ENCODE assay signal across 8 cellular contexts in the genomic region with DNA sequence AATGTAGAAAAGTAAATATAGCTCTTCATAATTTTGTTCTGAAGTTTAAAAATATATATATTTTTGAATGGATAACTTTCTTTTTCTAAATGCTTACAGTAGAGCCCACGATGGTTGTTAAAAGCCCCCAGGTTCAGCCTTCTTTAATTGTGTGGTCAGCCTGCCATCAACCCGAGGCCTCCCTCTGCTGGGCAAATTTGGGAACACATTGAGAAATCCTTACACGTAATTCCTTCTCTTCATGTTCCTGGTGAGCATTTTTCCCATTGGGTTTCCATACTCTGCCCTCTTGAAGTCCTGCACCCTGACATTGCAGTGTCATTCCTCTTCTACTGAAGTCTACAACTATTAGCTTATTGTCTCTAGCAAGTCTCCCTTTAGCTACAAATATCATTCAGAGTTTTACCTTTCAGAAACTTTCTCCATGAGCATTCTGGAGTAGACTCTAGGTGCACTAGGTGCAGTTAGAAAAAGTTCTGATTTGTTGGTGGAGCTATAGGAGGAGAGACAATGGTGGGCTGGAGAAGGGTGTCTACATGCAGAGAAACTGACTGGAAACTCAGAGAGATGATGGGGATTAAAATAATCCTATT. TPM values are rescaled to one million over a fixed set of nuclear protein-coding genes. Genes with fewer than 3 reads are reported as not detected.
DNase-seq lines count a peak whose midpoint lies in the region; ATAC-seq and TF ChIP-seq lines count a peak whose summit lies in the region.

No MANE protein-coding gene starts in this region.

- peak; percentile 81 for TF ChIP-seq CTCF in AG09319 (IDR thresholded peaks at IDR 0.05; ENCODE audit: low read depth, low read length)
- TF ChIP-seq CTCF in GM12875 (IDR thresholded peaks at IDR 0.05; ENCODE audit: borderline replicate concordance, insufficient read depth, low read depth, low read length), result peak; percentile 61; the same call in 1 of the 2 replicates
- TF ChIP-seq CTCF in neural crest cell (conservative IDR thresholded peaks at IDR 0.05), result peak; percentile 83

- no peak for DNase-seq in AG09319 (ENCODE audit: extremely low read depth, low read depth)
- DNase-seq in NCI-H345 treated with DMSO at 0.1 percent for 48 hours (lab: John Stamatoyannopoulos, UW; ENCODE audit: unreplicated experiment), result peak; percentile 19
- DNase-seq in activated CD4-positive, alpha-beta memory T cell treated with anti-CD3 and anti-CD28 coated beads, Interleukin-2, amount 10 ng/mL, durations not matched to agents 7 days and 5 days, result peak; percentile 44
- DNase-seq in fibroblast of gingiva (ENCODE audit: low read depth), result peak; percentile 30
- peak; percentile 66 for DNase-seq in neural crest cell (ENCODE audit: low read depth, low spot score)
- DNase-seq in GDM1 (lab: John Stamatoyannopoulos, UW), result no peak

- no peaks in the 10 kb centered on the region for H3K27me3 Mint-ChIP-seq in activated CD4-positive, alpha-beta memory T cell treated with anti-CD3 and anti-CD28 coated beads, Interleukin-2, amount 10 ng/mL, durations not matched to agents 7 days and 5 days
- no peaks in the 10 kb centered on the region for H3K27me3 Mint-ChIP-seq in neural crest cell (ENCODE audit: low read depth)

- POLR2A ChIA-PET in activated CD4-positive, alpha-beta memory T cell treated with anti-CD3 and anti-CD28 coated beads, Interleukin-2, amount 10 ng/mL, durations not matched to agents 7 days and 5 days (lab: Charles Lee), result interaction anchor here (0.7 to 5.0 kb wide), 6 partner anchors 11 to 23 kb away, joined by 3 to 33 read pairs (median 6); a partner anchor contains a TSS

- CTCF ChIA-PET in activated CD4-positive, alpha-beta memory T cell treated with anti-CD3 and anti-CD28 coated beads, Interleukin-2, amount 10 ng/mL, durations not matched to agents 7 days and 5 days (lab: Charles Lee), result interaction anchor here (0.7 to 7.6 kb wide), 21 partner anchors 8 to 446 kb away, joined by 3 to 114 read pairs (median 4); a partner anchor contains a TSS

- no peak overlapping the region for H3K4me3 ChIP-seq in GM12875 (ENCODE audit: low read depth, low read length)

- H3K9me3 Mint-ChIP-seq in activated CD4-positive, alpha-beta memory T cell treated with anti-CD3 and anti-CD28 coated beads, Interleukin-2, amount 10 ng/mL, durations not matched to agents 7 days and 5 days, result no peaks in the 10 kb centered on the region
- no peaks in the 10 kb centered on the region for H3K9me3 Mint-ChIP-seq in neural crest cell

- no peak overlapping the region for H3K4me3 Mint-ChIP-seq in activated CD4-positive, alpha-beta memory T cell treated with anti-CD3 and anti-CD28 coated beads, Interleukin-2, amount 10 ng/mL, durations not matched to agents 7 days and 5 days
- H3K4me3 Mint-ChIP-seq in neural crest cell, result no peak overlapping the region

- ATAC-seq in HG02571 (IDR thresholded peaks at IDR 0.05; ENCODE audit: unreplicated experiment), result no peak

- no peaks in the 10 kb centered on the region for H3K36me3 Mint-ChIP-seq in activated CD4-positive, alpha-beta memory T cell treated with anti-CD3 and anti-CD28 coated beads, Interleukin-2, amount 10 ng/mL, durations not matched to agents 7 days and 5 days (ENCODE audit: low read depth)
- H3K36me3 Mint-ChIP-seq in neural crest cell (ENCODE audit: low read depth), result no peaks in the 10 kb centered on the region

- H3K4me1 Mint-ChIP-seq in activated CD4-positive, alpha-beta memory T cell treated with anti-CD3 and anti-CD28 coated beads, Interleukin-2, amount 10 ng/mL, durations not matched to agents 7 days and 5 days, result peaks cover 5% of the 10 kb centered on the region
- peaks cover 5% of the 10 kb centered on the region for H3K4me1 Mint-ChIP-seq in neural crest cell

- H3K27ac Mint-ChIP-seq in activated CD4-positive, alpha-beta memory T cell treated with anti-CD3 and anti-CD28 coated beads, Interleukin-2, amount 10 ng/mL, durations not matched to agents 7 days and 5 days, result no peak overlapping the region
- no peak overlapping the region for H3K27ac Mint-ChIP-seq in neural crest cell (ENCODE audit: unreplicated experiment)

RNA-seq across cellular contexts. Expression of gene TRIM38, which starts 40.6 kb away (rescaled TPM):
- total RNA-seq in activated CD4-positive, alpha-beta memory T cell treated with anti-CD3 and anti-CD28 coated beads, Interleukin-2, amount 10 ng/mL, durations not matched to agents 7 days and 5 days, result 10 to 100 TPM; 32.6 to 33.5 TPM
- total RNA-seq in neural crest cell, result 0.77 and 0.80 TPM in 2 replicates

Comparison
In these comparisons a context has a peak if more than half of its experiments do, and no peak if none do; other contexts are left out.
1. DNase-seq: peak in NCI-H345 treated with DMSO at 0.1 percent for 48 hours (single experiment), activated CD4-positive, alpha-beta memory T cell treated with anti-CD3 and anti-CD28 coated beads, Interleukin-2, amount 10 ng/mL, durations not matched to agents 7 days and 5 days (single experiment), fibroblast of gingiva (single experiment) and neural crest cell (single experiment); none in AG09319 (single experiment) and GDM1 (single experiment).
2. RNA of gene TRIM38, which starts 40.6 kb away (total RNA-seq): 32.6 to 33.5 TPM in activated CD4-positive, alpha-beta memory T cell treated with anti-CD3 and anti-CD28 coated beads, Interleukin-2, amount 10 ng/mL, durations not matched to agents 7 days and 5 days; 0.77 to 0.80 TPM in neural crest cell; every median in the first group is over 10 times any median in the second.
3. Peak in every context shown above with its lines, with median percentiles within 50 percentile points of each other: CTCF ChIP-seq.